Comparison of ENCODE assay signal across 24 cellular contexts in genomic region chr6:21048047-21048446, GRCh38.
DNase-seq lines count a peak whose midpoint lies in the region; ATAC-seq, FAIRE-seq and TF ChIP-seq lines count a peak whose summit lies in the region.
"Had no signal": no experiment of that assay in that cellular context is flagged by ENCODE, and none has a peak within 500 bp of the region (broad histone marks: within the 10 kb centered on the region; RNA-seq: fewer than 3 reads in every experiment).

No MANE protein-coding gene starts in this region.

- H3K9ac ChIP-seq in GM12878 (ENCODE audit: control insufficient read depth, insufficient read depth, low read length), result no peak overlapping the region
- H3K9ac ChIP-seq: BLaER1 treated with 17β-estradiol and CSF1 and Interleukin-3, amounts not matched to agents 10 nM and 100 nM had no signal

- no peak for TF ChIP-seq RAD21 in GM12878 (IDR thresholded peaks at IDR 0.05; ENCODE audit: insufficient read depth, low read depth, low read length)

- TF ChIP-seq CTCF in Calu3 (IDR thresholded peaks at IDR 0.05; ENCODE audit: unreplicated experiment), result no peak
- TF ChIP-seq CTCF in GM12878 (IDR thresholded peaks at IDR 0.05 in 2 of 3, conservative IDR thresholded peaks at IDR 0.05 in 1 of 3; ENCODE audit: control insufficient read depth in 2 of 3, extremely low read depth in 1 of 3, insufficient read depth in 1 of 3, low read depth in 3 of 3, low read length in 3 of 3), result no peak
- no peak for TF ChIP-seq CTCF in uterus (IDR thresholded peaks at IDR 0.05)
- TF ChIP-seq CTCF in mesothelial cell of epicardium (IDR thresholded peaks at IDR 0.05; ENCODE audit: unreplicated experiment), result no peak

- 93% methylated on average over 2 of the region's 2 CpGs for WGBS in GM12878 (ENCODE audit: insufficient coverage, insufficient replicate concordance, low lambda C conversion rate, missing lambda C conversion rate)

- no peak for TF ChIP-seq POLR2A in GM12878 (IDR thresholded peaks at IDR 0.05; ENCODE audit: low read depth, low read length)
- no peak for TF ChIP-seq POLR2A in uterus (IDR thresholded peaks at IDR 0.05)

- H3K9me3 Mint-ChIP-seq in Calu3 (ENCODE audit: low read depth, unreplicated experiment) (no peaks in the 10 kb centered on the region), mesothelial cell of epicardium (no peaks in the 10 kb centered on the region)
- H3K9me3 Mint-ChIP-seq in central memory CD8-positive, alpha-beta T cell, result no peaks in the 10 kb centered on the region
- H3K9me3 Mint-ChIP-seq: CD4-positive, alpha-beta T cell; CD8-positive, alpha-beta T cell had no signal

- H3K4me1 ChIP-seq in GM12878 (ENCODE audit: control insufficient read depth, insufficient read depth, low read length), result no peaks in the 10 kb centered on the region
- H3K4me1 ChIP-seq in uterus, result no peaks in the 10 kb centered on the region

- BruUV-seq in Calu3 (replicated peaks; lab: Mats Ljungman, UMichigan), result no TSS peak
- no TSS peak for BruUV-seq in GM12878 (replicated peaks; lab: Mats Ljungman, UMichigan)

- no peaks in the 10 kb centered on the region for H4K20me1 ChIP-seq in GM12878 (ENCODE audit: control insufficient read depth, insufficient read depth)

- H3K27ac Mint-ChIP-seq in Calu3 (ENCODE audit: unreplicated experiment), result peak overlapping the region; percentile 4
- peak overlapping the region; percentile 2 for H3K27ac Mint-ChIP-seq in central memory CD8-positive, alpha-beta T cell (ENCODE audit: low read depth)
- H3K27ac Mint-ChIP-seq in mesothelial cell of epicardium, result no peak overlapping the region
- H3K27ac Mint-ChIP-seq: B cell; CD4-positive, alpha-beta T cell; CD8-positive, alpha-beta T cell had no signal

- CTCF ChIA-PET in Calu3 (lab: Charles Lee), result interaction anchor here (1.2 kb wide), 1 partner anchor 9 kb away, joined by 4 read pairs; no protein-coding TSS in a partner anchor
- CTCF ChIA-PET in GM12878 (lab: Yijun Ruan, JAX), result no interaction called here

- intact Hi-C loops in Calu3 (cut with micrococcal nuclease; ENCODE audit: unreplicated experiment) (no loop called here), GM12878 (cut with micrococcal nuclease; ENCODE audit: unreplicated experiment) (no loop called here), uterus (cut with DNase I; ENCODE audit: low total_unique reads) (no loop called here)

- SMC1A ChIA-PET in GM12878 (lab: Charles Lee; ENCODE audit: uncharacterized antibody, unreplicated experiment), result interaction anchor here (1.2 to 1.5 kb wide), 2 partner anchors 10 to 161 kb away, joined by 3 to 5 read pairs; no protein-coding TSS in a partner anchor

- H3K27ac ChIP-seq in GM12878 (ENCODE audit: control insufficient read depth, insufficient read depth) (no peak overlapping the region), uterus (no peak overlapping the region)
- H3K27ac ChIP-seq: BLaER1 treated with 17β-estradiol and CSF1 and Interleukin-3, amounts not matched to agents 10 nM and 100 nM; C4-2B had no signal

- no peak for DNase-seq in Calu3
- DNase-seq in GM12878 (ENCODE audit: low read depth, low spot score), result no peak
- DNase-seq in central memory CD8-positive, alpha-beta T cell (ENCODE audit: low spot score in 2 of 2), result no peak
- DNase-seq in uterus, result no peak
- DNase-seq in mesothelial cell of epicardium (ENCODE audit: low spot score in 2 of 2, unreplicated experiment in 2 of 2), result no peak
- no peak for DNase-seq in AG08395 (ENCODE audit: low spot score)
- DNase-seq: 8988T; ACHN; AML-193; Caco-2; CD4-positive, alpha-beta T cell; CD8-positive, alpha-beta T cell; DMS 273 treated with DMSO at 0.1 percent for 48 hours; DMS153; DMS53; DMS79; DND-41; EL; GDM1 had no signal

- ATAC-seq in GM12878, result no peak
- ATAC-seq in central memory CD8-positive, alpha-beta T cell (replicated peaks; ENCODE audit: extremely low read depth, poor library complexity, severe bottlenecking), result no peak
- ATAC-seq: CD8-positive, alpha-beta T cell had no signal

- no peak overlapping the region for H3K4me2 ChIP-seq in GM12878 (ENCODE audit: control insufficient read depth, insufficient read depth)
- H3K4me2 ChIP-seq: BLaER1 treated with 17β-estradiol and CSF1 and Interleukin-3, amounts not matched to agents 10 nM and 100 nM had no signal

- no peak overlapping the region for H2AFZ ChIP-seq in GM12878 (ENCODE audit: control insufficient read depth, low read depth, low read length)

- TF ChIP-seq EP300 in GM12878 (IDR thresholded peaks at IDR 0.05; ENCODE audit: borderline replicate concordance in 1 of 2, control insufficient read depth in 1 of 2, low read depth in 2 of 2, low read length in 2 of 2), result no peak

- no peaks in the 10 kb centered on the region for H3K27me3 Mint-ChIP-seq in Calu3 (ENCODE audit: unreplicated experiment)
- H3K27me3 Mint-ChIP-seq in central memory CD8-positive, alpha-beta T cell, result no peaks in the 10 kb centered on the region
- H3K27me3 Mint-ChIP-seq in mesothelial cell of epicardium (ENCODE audit: low read depth), result no peaks in the 10 kb centered on the region
- H3K27me3 Mint-ChIP-seq: B cell; CD4-positive, alpha-beta T cell had no signal

- H3K9me3 ChIP-seq in GM12878 (replicated peaks; ENCODE audit: control insufficient read depth, insufficient read depth, low read length) (no peaks in the 10 kb centered on the region), uterus (no peaks in the 10 kb centered on the region)
- H3K9me3 ChIP-seq: BLaER1 treated with 17β-estradiol and CSF1 and Interleukin-3, amounts not matched to agents 10 nM and 100 nM; Caco-2 had no signal

- POLR2A ChIA-PET in GM12878 (lab: Charles Lee), result no interaction called here

- no peak for FAIRE-seq in GM12878 (lab: Jason Lieb, UNC)
- FAIRE-seq: A204.1, GM12891 had no signal

- H3K36me3 ChIP-seq in GM12878 (ENCODE audit: control insufficient read depth in 2 of 2, insufficient read depth in 2 of 2, low read length in 1 of 2) (no peaks in the 10 kb centered on the region), uterus (no peaks in the 10 kb centered on the region)
- H3K36me3 ChIP-seq: BLaER1 treated with 17β-estradiol and CSF1 and Interleukin-3, amounts not matched to agents 10 nM and 100 nM had no signal

- H3K36me3 Mint-ChIP-seq in Calu3 (ENCODE audit: insufficient read depth, unreplicated experiment) (peaks cover 12% of the 10 kb centered on the region), mesothelial cell of epicardium (peaks cover 2% of the 10 kb centered on the region)
- no peaks in the 10 kb centered on the region for H3K36me3 Mint-ChIP-seq in central memory CD8-positive, alpha-beta T cell (ENCODE audit: insufficient read depth)

- H3K27me3 ChIP-seq in GM12878 (replicated peaks in 1 of 2; ENCODE audit: control insufficient read depth in 2 of 2, insufficient read depth in 2 of 2, low read length in 1 of 2) (no peaks in the 10 kb centered on the region), uterus (no peaks in the 10 kb centered on the region)
- H3K27me3 ChIP-seq: BLaER1 treated with 17β-estradiol and CSF1 and Interleukin-3, amounts not matched to agents 10 nM and 100 nM had no signal

- H3K79me2 ChIP-seq in GM12878 (ENCODE audit: control insufficient read depth, insufficient read depth, low read length), result no peaks in the 10 kb centered on the region

- H3K4me3 Mint-ChIP-seq in Calu3 (ENCODE audit: low read depth, unreplicated experiment), result no peak overlapping the region
- no peak overlapping the region for H3K4me3 Mint-ChIP-seq in central memory CD8-positive, alpha-beta T cell
- no peak overlapping the region for H3K4me3 Mint-ChIP-seq in mesothelial cell of epicardium
- H3K4me3 Mint-ChIP-seq: B cell; CD4-positive, alpha-beta T cell; CD8-positive, alpha-beta T cell had no signal

- H3K4me3 ChIP-seq in GM12878 (no peak overlapping the region), uterus (no peak overlapping the region)
- H3K4me3 ChIP-seq: BLaER1 treated with 17β-estradiol and CSF1 and Interleukin-3, amounts not matched to agents 10 nM and 100 nM had no signal

- RAD21 ChIA-PET in GM12878 (lab: Charles Lee; ENCODE audit: unreplicated experiment), result interaction anchor here (0.5 kb wide), 1 partner anchor 458 kb away, joined by 4 read pairs; no protein-coding TSS in a partner anchor

- H3K4me1 Mint-ChIP-seq in Calu3 (ENCODE audit: low read depth, unreplicated experiment) (peaks cover 43% of the 10 kb centered on the region), mesothelial cell of epicardium (peaks cover 33% of the 10 kb centered on the region)
- no peaks in the 10 kb centered on the region for H3K4me1 Mint-ChIP-seq in central memory CD8-positive, alpha-beta T cell

- in situ Hi-C loops in GM12878 (cut with MboI), result no loop called here

TF ChIP-seq in GM12878, 131 proteins besides CTCF, POLR2A, EP300 and RAD21 (continues in another document):
- peak; percentile 74 for TF ChIP-seq ZBTB40 (IDR thresholded peaks at IDR 0.05; ENCODE audit: borderline replicate concordance)
